Comparison of ENCODE assay signal across 26 cellular contexts in genomic region chr2:120730053-120730439, GRCh38. TPM values are rescaled to one million over a fixed set of nuclear protein-coding genes. Genes with fewer than 3 reads are reported as not detected.
DNase-seq lines count a peak whose midpoint lies in the region; ATAC-seq and TF ChIP-seq lines count a peak whose summit lies in the region.
"Had no signal": no experiment of that assay in that cellular context is flagged by ENCODE, and none has a peak within 500 bp of the region (broad histone marks: within the 10 kb centered on the region; RNA-seq: fewer than 3 reads in every experiment).

No MANE protein-coding gene starts in this region.

- no peak for ATAC-seq in GM19455 (IDR thresholded peaks at IDR 0.05; ENCODE audit: unreplicated experiment)
- ATAC-seq in activated T-cell treated with anti-CD3 and anti-CD28 coated beads, Interleukin-2, amount 50 U/mL, for 4 hours: no peak
- ATAC-seq: activated CD4-positive, CD25-positive, alpha-beta regulatory T cell treated with anti-CD3 and anti-CD28 coated beads, Interleukin-2, amount 50 U/mL, for 24 hours; activated T-helper 17 cell treated with anti-CD3 and anti-CD28 coated beads, Interleukin-2, amount 50 U/mL, for 72 hours; left colon had no signal

- TF ChIP-seq CTCF in HEK293 (tag by site-specific recombination; IDR thresholded peaks at IDR 0.05) (no peak), brain microvascular endothelial cell (IDR thresholded peaks at IDR 0.05; ENCODE audit: low read depth, low read length, missing control alignments) (no peak), neural crest cell (conservative IDR thresholded peaks at IDR 0.05) (no peak)

- H3K4me3 Mint-ChIP-seq in neural crest cell: peak overlapping the region; percentile 18
- no peak overlapping the region for H3K4me3 Mint-ChIP-seq in activated T-cell treated with anti-CD3 and anti-CD28 coated beads, Interleukin-2, amount 50 U/mL, for 4 hours
- H3K4me3 Mint-ChIP-seq: activated naive CD4-positive, alpha-beta T cell treated with anti-CD3 and anti-CD28 coated beads, Interleukin-2, amount 50 U/mL, for 24 hours; activated T-helper 17 cell treated with anti-CD3 and anti-CD28 coated beads, Interleukin-2, amount 50 U/mL, for 72 hours; CD14-positive monocyte; immature natural killer cell had no signal

- H3K9me3 ChIP-seq in HEK293 (ENCODE audit: control insufficient read depth, insufficient read depth, low read depth, low read length): no peaks in the 10 kb centered on the region
- H3K9me3 ChIP-seq: thyroid gland had no signal

- H3K36me3 ChIP-seq in HEK293 (ENCODE audit: control insufficient read depth in 2 of 2, insufficient read depth in 1 of 2, low read length in 2 of 2): no peaks in the 10 kb centered on the region
- no peaks in the 10 kb centered on the region for H3K36me3 ChIP-seq in brain microvascular endothelial cell (replicated peaks)
- H3K36me3 ChIP-seq: thyroid gland had no signal

- peaks cover 22% of the 10 kb centered on the region for H3K4me1 Mint-ChIP-seq in neural crest cell
- no peaks in the 10 kb centered on the region for H3K4me1 Mint-ChIP-seq in activated T-cell treated with anti-CD3 and anti-CD28 coated beads, Interleukin-2, amount 50 U/mL, for 4 hours (ENCODE audit: low read depth)
- H3K4me1 Mint-ChIP-seq: activated naive CD4-positive, alpha-beta T cell treated with anti-CD3 and anti-CD28 coated beads, Interleukin-2, amount 50 U/mL, for 24 hours; activated T-helper 17 cell treated with anti-CD3 and anti-CD28 coated beads, Interleukin-2, amount 50 U/mL, for 72 hours; CD14-positive monocyte; immature natural killer cell had no signal

- peaks cover 23% of the 10 kb centered on the region for H3K27me3 Mint-ChIP-seq in neural crest cell (ENCODE audit: low read depth)
- H3K27me3 Mint-ChIP-seq in activated T-cell treated with anti-CD3 and anti-CD28 coated beads, Interleukin-2, amount 50 U/mL, for 4 hours (ENCODE audit: low read depth): peaks cover 40% of the 10 kb centered on the region

- no peak overlapping the region for H3K27ac ChIP-seq in HEK293 (ENCODE audit: extremely low read depth, low read depth, low read length)
- H3K27ac ChIP-seq in brain microvascular endothelial cell: peak overlapping the region; percentile 48
- H3K27ac ChIP-seq: thyroid gland had no signal

- in situ Hi-C loops in brain microvascular endothelial cell (cut with HindIII; ENCODE audit: low pct_ligation_motif_present, low sequenced_read_pairs): loop anchor here (10.0 kb wide), 1 partner anchor 55 kb away; no protein-coding TSS in a partner anchor

- no peak for DNase-seq in brain microvascular endothelial cell
- DNase-seq in neural crest cell (ENCODE audit: low read depth, low spot score): no peak
- DNase-seq in T-helper 1 cell: no peak
- DNase-seq in NCI-H69 (lab: John Stamatoyannopoulos, UW): no peak
- no peak for DNase-seq in activated T-cell treated with anti-CD3 and anti-CD28 coated beads, Interleukin-2, amount 50 U/mL, for 4 hours
- DNase-seq: activated CD4-positive, alpha-beta T cell treated with anti-CD3 and anti-CD28 coated beads, Interleukin-2, amount 50 U/mL, for 48 hours; anterior cingulate cortex; DMS79 treated with DMSO at 0.1 percent for 48 hours; GOT3; immature natural killer cell; left colon; NCI-H2107; NCI-H345; NCI-H774; RPMI8226; stimulated activated CD4-positive, alpha-beta T cell treated with anti-CD3 and anti-CD28 coated beads, Interleukin-12 subunit alpha, Interleukin-12 subunit beta, amount 100 ng/mL, for 4 hours; stimulated activated CD4-positive, alpha-beta T cell treated with anti-CD3 and anti-CD28 coated beads, Interleukin-4, amount 100 ng/mL, for 24 hours; T-helper 2 cell; thyroid gland had no signal

- H3K27ac Mint-ChIP-seq in neural crest cell (ENCODE audit: unreplicated experiment): no peak overlapping the region
- H3K27ac Mint-ChIP-seq: activated naive CD4-positive, alpha-beta T cell treated with anti-CD3 and anti-CD28 coated beads, Interleukin-2, amount 50 U/mL, for 24 hours; activated T-helper 17 cell treated with anti-CD3 and anti-CD28 coated beads, Interleukin-2, amount 50 U/mL, for 72 hours; CD14-positive monocyte; immature natural killer cell; progenitor cell of endocrine pancreas had no signal

- peaks cover 5% of the 10 kb centered on the region for H3K36me3 Mint-ChIP-seq in neural crest cell (ENCODE audit: low read depth)
- H3K36me3 Mint-ChIP-seq in activated T-cell treated with anti-CD3 and anti-CD28 coated beads, Interleukin-2, amount 50 U/mL, for 4 hours (ENCODE audit: insufficient read depth): no peaks in the 10 kb centered on the region
- H3K36me3 Mint-ChIP-seq: activated naive CD4-positive, alpha-beta T cell treated with anti-CD3 and anti-CD28 coated beads, Interleukin-2, amount 50 U/mL, for 24 hours; CD14-positive monocyte; immature natural killer cell had no signal

- H3K4me3 ChIP-seq in HEK293 (ENCODE audit: low read depth, low read length): no peak overlapping the region
- no peak overlapping the region for H3K4me3 ChIP-seq in brain microvascular endothelial cell (ENCODE audit: low read depth, low read length)
- H3K4me3 ChIP-seq: thyroid gland had no signal

- POLR2A ChIA-PET in HEK293 (lab: Yijun Ruan, JAX): interaction anchor here (0.7 kb wide), 1 partner anchor 114 kb away, joined by 3 read pairs; no protein-coding TSS in a partner anchor

- peaks cover 8% of the 10 kb centered on the region for H3K9me3 Mint-ChIP-seq in neural crest cell
- peaks cover 6% of the 10 kb centered on the region for H3K9me3 Mint-ChIP-seq in activated T-cell treated with anti-CD3 and anti-CD28 coated beads, Interleukin-2, amount 50 U/mL, for 4 hours
- H3K9me3 Mint-ChIP-seq: activated naive CD4-positive, alpha-beta T cell treated with anti-CD3 and anti-CD28 coated beads, Interleukin-2, amount 50 U/mL, for 24 hours had no signal

- no peaks in the 10 kb centered on the region; the same call in 1 of the 2 replicates for H3K4me1 ChIP-seq in HEK293 (ENCODE audit: control insufficient read depth, insufficient read depth, low read length)

- CTCF ChIA-PET in HEK293 (lab: Yijun Ruan, JAX): interaction anchor here (0.6 to 0.7 kb wide), 2 partner anchors 44 to 340 kb away, joined by 3 read pairs; no protein-coding TSS in a partner anchor

- no peaks in the 10 kb centered on the region for H3K27me3 ChIP-seq in brain microvascular endothelial cell (replicated peaks)
- H3K27me3 ChIP-seq: thyroid gland had no signal

TF ChIP-seq in HEK293, 187 proteins besides CTCF, POLR2A, EP300 and RAD21:
- no peak for TF ChIP-seq ZBTB7A (tag by site-specific recombination; IDR thresholded peaks at IDR 0.05; ENCODE audit: low read depth)
- 0 out of 2 replicates have a peak, but pooled peaks have one; percentile 11 for TF ChIP-seq KLF17 (tag by site-specific recombination; IDR thresholded peaks at IDR 0.05)
- TF ChIP-seq ZNF37A (tag by site-specific recombination; IDR thresholded peaks at IDR 0.05): no peak

RNA-seq across cellular contexts. Expression of gene GLI2, which starts 5.6 kb away (rescaled TPM):
- 48.8 and 49.1 TPM in 2 replicates for total RNA-seq in neural crest cell
- total RNA-seq in activated T-cell treated with anti-CD3 and anti-CD28 coated beads, Interleukin-2, amount 50 U/mL, for 4 hours: under 1 TPM in 2 of 3 donors, not detected in 1; 0.28 to 0.30 TPM
- total RNA-seq: activated T-helper 17 cell treated with anti-CD3 and anti-CD28 coated beads, Interleukin-2, amount 50 U/mL, for 72 hours had no signal

Comparison
In these comparisons a context has a peak if more than half of its experiments do, and no peak if none do; other contexts are left out.
1. RNA of gene GLI2, which starts 5.6 kb away (total RNA-seq): 48.8 to 49.1 TPM in neural crest cell; 0.28 to 0.30 TPM in activated T-cell treated with anti-CD3 and anti-CD28 coated beads, Interleukin-2, amount 50 U/mL, for 4 hours; every median in the first group is over 10 times any median in the second.